8 cellular contexts compared by ENCODE assay signal in genomic region chr19:44845612-44846454, GRCh38. TPM values are rescaled to one million over a fixed set of nuclear protein-coding genes. Genes with fewer than 3 reads are reported as not detected.
DNase-seq lines count a peak whose midpoint lies in the region; ATAC-seq and TF ChIP-seq lines count a peak whose summit lies in the region.

TSS of gene NECTIN2 (plus strand) at chr19:44846297. CDS start at chr19:44846526, 229 bp downstream.

- H3K36me3 ChIP-seq in adrenal gland (replicated peaks in 1 of 2) (no peaks in the 10 kb centered on the region), heart left ventricle (no peaks in the 10 kb centered on the region), tibial artery (no peaks in the 10 kb centered on the region)

- TF ChIP-seq POLR2A in adrenal gland (IDR thresholded peaks at IDR 0.05) = peak; percentile 94 to 95
- TF ChIP-seq POLR2A in heart left ventricle (IDR thresholded peaks at IDR 0.05) = peak; percentile 67 to 92

- TF ChIP-seq CTCF in adrenal gland (IDR thresholded peaks at IDR 0.05) = peak; percentile 58 to 93 (median 82)
- peak; percentile 39 to 86 (median 66) for TF ChIP-seq CTCF in heart left ventricle (IDR thresholded peaks at IDR 0.05)
- TF ChIP-seq CTCF in tibial artery (IDR thresholded peaks at IDR 0.05) = peak; percentile 61 to 79

- H3K27ac ChIP-seq in adrenal gland = peak within 1 kb of the TSS; percentile 49 to 99 (median 98)
- peak within 1 kb of the TSS; percentile 94 to 100 (median 98) for H3K27ac ChIP-seq in heart left ventricle
- H3K27ac ChIP-seq in tibial artery = peak within 1 kb of the TSS; percentile 91 to 93

- peak; percentile 44 for ATAC-seq in GM18867 (IDR thresholded peaks at IDR 0.05; ENCODE audit: unreplicated experiment)
- peak; percentile 83 to 86 (median 86) for ATAC-seq in heart left ventricle

- DNase-seq in 8988T (peak; percentile 91), NCI-H1436 treated with DMSO at 0.1 percent for 48 hours (lab: John Stamatoyannopoulos, UW) (peak; percentile 60), T-helper 1 cell (peak; percentile 62 to 83 (median 65)), adrenal gland (peak; percentile 100), heart left ventricle (peak; percentile 99 to 100 (median 100)), pons (ENCODE audit: low spot score) (peak; percentile 81), tibial artery (peak; percentile 100)

- 0 to 2% (median 0%) methylated on average over 39 to 67 of the region's 67 CpGs for WGBS in adrenal gland, 4 donors
- WGBS in heart left ventricle, 4 donors = 1% methylated on average over 45 to 67 of the region's 67 CpGs

- H3K9me3 ChIP-seq in adrenal gland (replicated peaks in 1 of 3) (no peaks in the 10 kb centered on the region), heart left ventricle (no peaks in the 10 kb centered on the region), tibial artery (no peaks in the 10 kb centered on the region)

- intact Hi-C loops in adrenal gland (cut with DNase I) = loop anchor here in 1 of 2 donors (2.0 kb wide), 1 partner anchor 47 kb away; no protein-coding TSS in a partner anchor
- intact Hi-C loops in heart left ventricle (cut with DNase I) = loop anchor here (1.0 to 10.0 kb wide), 14 partner anchors 37 to 161 kb away; partner anchors contain the start of genes TOMM40 (in 5 of the 10) and BCAM (in 4 of the 10)
- intact Hi-C loops in tibial artery (cut with DNase I; ENCODE audit: low total_unique reads) = no loop called here

- H3K4me3 ChIP-seq in adrenal gland (peak within 1 kb of the TSS; percentile 33 to 97 (median 84)), heart left ventricle (peak within 1 kb of the TSS; percentile 86 to 100 (median 99)), tibial artery (peak within 1 kb of the TSS; percentile 90 to 94)

- H3K27me3 ChIP-seq in adrenal gland = no peaks in the 10 kb centered on the region
- no peaks in the 10 kb centered on the region for H3K27me3 ChIP-seq in heart left ventricle
- H3K27me3 ChIP-seq in tibial artery = no peaks in the 10 kb centered on the region

- peaks cover 36 to 45% of the 10 kb centered on the region in 2 donors for H3K4me1 ChIP-seq in adrenal gland (replicated peaks in 1 of 2)
- H3K4me1 ChIP-seq in heart left ventricle = peaks cover 15 to 56% (median 39%) of the 10 kb centered on the region in 12 donors
- peaks cover 0 to 42% (median 33%) of the 10 kb centered on the region in 4 donors for H3K4me1 ChIP-seq in tibial artery

RNA-seq across cellular contexts. Expression of gene NECTIN2, which starts in this region (rescaled TPM):
- total RNA-seq in adrenal gland (100 to 1,000 TPM; 120 to 243 (median 138) TPM), heart left ventricle (10 to 100 TPM; 37.0 to 99.6 (median 57.6) TPM)
- polyA plus RNA-seq in adrenal gland (100 to 1,000 TPM in 2 of 3 donors, 10 to 100 TPM in 1; 82.7 to 139 (median 124) TPM), heart left ventricle (10 to 100 TPM; 40.9 to 96.5 TPM)

Comparison
In these comparisons a context has a peak if more than half of its experiments do, and no peak if none do; other contexts are left out.
1. Peak in every context shown above with its lines: DNase-seq, ATAC-seq, H3K4me3 ChIP-seq and H3K27ac ChIP-seq.